34 cellular contexts compared by ENCODE assay signal in the genomic region with DNA sequence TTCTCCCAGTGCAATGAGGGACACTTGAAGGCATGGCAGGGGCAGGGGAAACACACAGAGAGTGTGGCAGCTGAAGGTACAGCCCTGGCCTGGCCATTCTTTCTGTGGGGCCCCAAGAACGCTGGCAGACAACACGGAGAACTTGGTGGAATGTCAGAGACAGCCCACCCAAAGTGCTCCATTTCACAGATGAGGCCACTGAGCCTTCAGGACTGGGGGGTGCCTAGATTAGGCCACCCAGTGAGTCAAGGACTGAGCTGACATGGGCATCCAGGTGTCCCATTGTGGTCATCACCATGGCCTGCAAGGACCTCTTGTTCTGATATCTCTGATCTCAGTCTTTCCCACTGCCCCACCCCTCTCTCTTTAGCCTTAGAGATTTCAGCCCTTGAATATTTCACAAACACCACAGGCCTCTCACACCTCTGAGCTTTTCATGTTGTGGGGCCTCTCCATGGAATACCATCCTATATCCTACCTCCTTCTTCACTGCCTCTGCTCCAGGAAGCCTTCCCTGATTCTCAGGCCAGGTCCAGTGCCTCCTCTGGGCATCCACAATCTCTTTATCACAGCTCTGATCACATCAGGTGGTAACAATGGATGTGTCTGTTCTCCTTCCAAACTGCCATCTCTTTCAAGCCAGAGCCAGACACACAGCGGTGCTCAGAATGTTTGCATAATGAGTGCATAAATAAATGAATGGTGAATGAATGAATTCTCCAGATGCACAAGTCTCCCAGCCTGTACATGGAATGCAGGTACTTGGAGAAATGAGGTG. TPM values are rescaled to one million over a fixed set of nuclear protein-coding genes. Genes with fewer than 3 reads are reported as not detected.
"Had no signal": no experiment of that assay in that cellular context is flagged by ENCODE, and none has a peak within 500 bp of the region (broad histone marks: within the 10 kb centered on the region; RNA-seq: fewer than 3 reads in every experiment).

No MANE protein-coding gene starts in this region.

- ATAC-seq: activated CD4-positive, alpha-beta T cell treated with anti-CD3 and anti-CD28 coated beads for 36 hours; activated CD8-positive, alpha-beta memory T cell treated with anti-CD3 and anti-CD28 coated beads, Interleukin-2, amount 10 ng/mL, durations not matched to agents 7 days and 5 days; activated CD8-positive, alpha-beta T cell treated with anti-CD3 and anti-CD28 coated beads, Interleukin-2, amount 10 ng/mL, durations not matched to agents 7 days and 5 days; gastroesophageal sphincter; natural killer cell; stimulated activated memory B cell treated with anti-CD40 and anti-IgM and Interleukin-4, amounts not matched to agents 10 μg/mL and 1 μg/mL and 100 μg/mL, for 72 hours; stimulated activated naive CD8-positive, alpha-beta T cell treated with anti-CD3 and anti-CD28 coated beads, Interleukin-15, amount 100 ng/mL, for 72 hours had no signal

- H3K27ac Mint-ChIP-seq: activated B cell treated with CpG ODN at 0.5 μM for 24 hours; activated CD4-positive, alpha-beta T cell treated with anti-CD3 and anti-CD28 coated beads for 36 hours; activated CD8-positive, alpha-beta memory T cell treated with anti-CD3 and anti-CD28 coated beads, Interleukin-2, amount 10 ng/mL, durations not matched to agents 7 days and 5 days; activated CD8-positive, alpha-beta T cell treated with anti-CD3 and anti-CD28 coated beads, Interleukin-2, amount 10 ng/mL, durations not matched to agents 7 days and 5 days; activated naive CD8-positive, alpha-beta T cell; activated T-helper 2 cell treated with anti-CD3 and anti-CD28 coated beads, Interferon-gamma antibody, Interleukin-2, Interleukin-4, amounts not matched to agents 10 μg/mL and 5 μg/mL and 100 μg/mL, durations not matched to agents 14 hours and 24 hours and 36 hours; natural killer cell; progenitor cell of endocrine pancreas; stimulated activated memory B cell treated with anti-CD40 and anti-IgM and Interleukin-4, amounts not matched to agents 10 μg/mL and 1 μg/mL and 100 μg/mL, for 72 hours; stimulated activated naive CD8-positive, alpha-beta T cell treated with anti-CD3 and anti-CD28 coated beads, Interleukin-15, amount 100 ng/mL, for 72 hours; T-helper 2 cell treated with Interferon-gamma antibody and Interleukin-4, amounts not matched to agents 5 μg/mL and 100 μg/mL, for 36 hours had no signal

- H3K27ac ChIP-seq: dorsolateral prefrontal cortex, gastroesophageal sphincter had no signal

- H3K4me2 ChIP-seq: smooth muscle cell had no signal

- H3K9me3 ChIP-seq: gastroesophageal sphincter had no signal

- H3K36me3 Mint-ChIP-seq: activated CD8-positive, alpha-beta memory T cell treated with anti-CD3 and anti-CD28 coated beads, Interleukin-2, amount 10 ng/mL, durations not matched to agents 7 days and 5 days; activated naive CD8-positive, alpha-beta T cell; natural killer cell; stimulated activated memory B cell treated with anti-CD40 and anti-IgM and Interleukin-4, amounts not matched to agents 10 μg/mL and 1 μg/mL and 100 μg/mL, for 72 hours had no signal

- DNase-seq: activated B cell treated with CpG ODN at 0.5 μM for 24 hours; activated CD4-positive, alpha-beta T cell treated with anti-CD3 and anti-CD28 coated beads for 36 hours; activated CD8-positive, alpha-beta memory T cell treated with anti-CD3 and anti-CD28 coated beads, Interleukin-2, amount 10 ng/mL, durations not matched to agents 7 days and 5 days; activated CD8-positive, alpha-beta T cell treated with anti-CD3 and anti-CD28 coated beads, Interleukin-2, amount 10 ng/mL, durations not matched to agents 7 days and 5 days; activated naive CD4-positive, alpha-beta T cell; activated T-cell treated with anti-CD3 and anti-CD28 coated beads, Interleukin-2, amount 50 U/mL, for 48 hours; anterior cingulate cortex; dorsolateral prefrontal cortex; effector memory CD4-positive, alpha-beta T cell; hippocampal formation; kidney; natural killer cell; retina; stimulated activated CD4-positive, alpha-beta T cell treated with anti-CD3 and anti-CD28 coated beads, Interleukin-1b, Interleukin-23, amount 100 ng/mL, for 48 hours; stimulated activated CD4-positive, alpha-beta T cell treated with anti-CD3 and anti-CD28 coated beads, Interleukin-4, amount 100 ng/mL, for 4 hours; stimulated activated CD8-positive, alpha-beta memory T cell treated with anti-CD3 and anti-CD28 coated beads, Interleukin-4, amount 100 ng/mL, for 48 hours; stimulated activated naive CD8-positive, alpha-beta T cell treated with anti-CD3 and anti-CD28 coated beads, Interleukin-15, amount 100 ng/mL, for 72 hours; substantia nigra; T-helper 1 cell had no signal

- FAIRE-seq: bronchial epithelial cell, colon, endothelial cell of umbilical vein, kidney had no signal

- H3K36me3 ChIP-seq: gastroesophageal sphincter had no signal

- H3K4me3 Mint-ChIP-seq: activated B cell treated with CpG ODN at 0.5 μM for 24 hours; activated CD4-positive, alpha-beta T cell treated with anti-CD3 and anti-CD28 coated beads for 36 hours; activated CD8-positive, alpha-beta memory T cell treated with anti-CD3 and anti-CD28 coated beads, Interleukin-2, amount 10 ng/mL, durations not matched to agents 7 days and 5 days; activated CD8-positive, alpha-beta T cell treated with anti-CD3 and anti-CD28 coated beads, Interleukin-2, amount 10 ng/mL, durations not matched to agents 7 days and 5 days; activated naive CD8-positive, alpha-beta T cell; natural killer cell; stimulated activated memory B cell treated with anti-CD40 and anti-IgM and Interleukin-4, amounts not matched to agents 10 μg/mL and 1 μg/mL and 100 μg/mL, for 72 hours; T-helper 2 cell treated with Interferon-gamma antibody and Interleukin-4, amounts not matched to agents 5 μg/mL and 100 μg/mL, for 36 hours had no signal

- H3K4me3 ChIP-seq: dorsolateral prefrontal cortex, gastroesophageal sphincter, smooth muscle cell had no signal

- H3K9me3 Mint-ChIP-seq: activated B cell treated with CpG ODN at 0.5 μM for 24 hours; activated T-helper 2 cell treated with anti-CD3 and anti-CD28 coated beads, Interferon-gamma antibody, Interleukin-2, Interleukin-4, amounts not matched to agents 10 μg/mL and 5 μg/mL and 100 μg/mL, durations not matched to agents 14 hours and 24 hours and 36 hours; natural killer cell; stimulated activated memory B cell treated with anti-CD40 and anti-IgM and Interleukin-4, amounts not matched to agents 10 μg/mL and 1 μg/mL and 100 μg/mL, for 72 hours; stimulated activated naive CD8-positive, alpha-beta T cell treated with anti-CD3 and anti-CD28 coated beads, Interleukin-15, amount 100 ng/mL, for 72 hours; T-helper 2 cell treated with Interferon-gamma antibody and Interleukin-4, amounts not matched to agents 5 μg/mL and 100 μg/mL, for 36 hours had no signal

RNA-seq across cellular contexts. Expression of gene RSPO4, which starts 2.0 kb away (rescaled TPM):
- total RNA-seq: activated CD4-positive, alpha-beta T cell treated with anti-CD3 and anti-CD28 coated beads for 36 hours; activated CD8-positive, alpha-beta memory T cell treated with anti-CD3 and anti-CD28 coated beads, Interleukin-2, amount 10 ng/mL, durations not matched to agents 7 days and 5 days; activated CD8-positive, alpha-beta T cell treated with anti-CD3 and anti-CD28 coated beads, Interleukin-2, amount 10 ng/mL, durations not matched to agents 7 days and 5 days; activated T-helper 2 cell treated with anti-CD3 and anti-CD28 coated beads, Interferon-gamma antibody, Interleukin-2, Interleukin-4, amounts not matched to agents 10 μg/mL and 5 μg/mL and 100 μg/mL, durations not matched to agents 14 hours and 24 hours and 36 hours; bronchial epithelial cell; endothelial cell of umbilical vein; fibroblast of lung; fibroblast of villous mesenchyme; mononuclear cell; omental fat pad; ureter had no signal
- polyA plus RNA-seq: endothelial cell of umbilical vein, fibroblast of lung had no signal
